ENCODE assay signal across 14 cellular contexts in genomic region chr3:25907081-25907480, GRCh38.
DNase-seq lines count a peak whose midpoint lies in the region; ATAC-seq and TF ChIP-seq lines count a peak whose summit lies in the region.
"Had no signal": no experiment of that assay in that cellular context is flagged by ENCODE, and none has a peak within 500 bp of the region (broad histone marks: within the 10 kb centered on the region; RNA-seq: fewer than 3 reads in every experiment).

No MANE protein-coding gene starts in this region.

- DNase-seq in Ammon's horn (ENCODE audit: low spot score): peak; percentile 76
- peak; percentile 63 for DNase-seq in LNCaP clone FGC (ENCODE audit: low read depth)
- peak; percentile 69 for DNase-seq in cerebellum (ENCODE audit: low spot score)
- peak; percentile 14 for DNase-seq in pons (ENCODE audit: low spot score)
- no peak for DNase-seq in activated T-cell treated with anti-CD3 and anti-CD28 coated beads, Interleukin-2, amount 50 U/mL, for 1 hour
- no peak for DNase-seq in DMS53 (lab: John Stamatoyannopoulos, UW)
- DNase-seq: ACHN; Calu3; CD4-positive, alpha-beta T cell; DMS 273 treated with DMSO at 0.1 percent for 48 hours; DMS79 had no signal

- no peak for TF ChIP-seq CTCF in LNCaP clone FGC (IDR thresholded peaks at IDR 0.05; ENCODE audit: control insufficient read depth, extremely low read depth, insufficient read depth)

- no peak overlapping the region for H3K4me3 ChIP-seq in LNCaP clone FGC (ENCODE audit: low read depth, low read length)
- H3K4me3 ChIP-seq: HAP-1 had no signal

- ATAC-seq in HG03196 (IDR thresholded peaks at IDR 0.05; ENCODE audit: unreplicated experiment) (no peak), SK-N-SH treated with all-trans-retinoic acid at 6 μM for 48 hours (no peak)

TF ChIP-seq in SK-N-SH treated with all-trans-retinoic acid at 6 μM for 48 hours, 23 proteins besides CTCF, POLR2A, EP300 and RAD21:
- TF ChIP-seq ZNF70 (CRISPR knock-in tag; IDR thresholded peaks at IDR 0.05) (no peak), BACH2 (CRISPR knock-in tag; IDR thresholded peaks at IDR 0.05; ENCODE audit: borderline replicate concordance) (no peak), SNAI2 (CRISPR knock-in tag; IDR thresholded peaks at IDR 0.05) (no peak), ZNF565 (CRISPR knock-in tag; conservative IDR thresholded peaks at IDR 0.05; ENCODE audit: low read depth) (no peak), POU6F1 (CRISPR knock-in tag; IDR thresholded peaks at IDR 0.05; ENCODE audit: borderline replicate concordance, low read depth) (no peak), PATZ1 (CRISPR knock-in tag; IDR thresholded peaks at IDR 0.05; ENCODE audit: borderline replicate concordance) (no peak), GLIS3 (CRISPR knock-in tag; IDR thresholded peaks at IDR 0.05) (no peak), ZNF8 (CRISPR knock-in tag; IDR thresholded peaks at IDR 0.05) (no peak), ESRRG (CRISPR knock-in tag; IDR thresholded peaks at IDR 0.05) (no peak), CSDC2 (CRISPR knock-in tag; IDR thresholded peaks at IDR 0.05) (no peak), TCF4 (CRISPR knock-in tag; IDR thresholded peaks at IDR 0.05; ENCODE audit: borderline replicate concordance) (no peak), TOX (CRISPR knock-in tag; IDR thresholded peaks at IDR 0.05; ENCODE audit: borderline replicate concordance) (no peak), RARB (CRISPR knock-in tag; IDR thresholded peaks at IDR 0.05) (no peak), OSR1 (CRISPR knock-in tag; IDR thresholded peaks at IDR 0.05) (no peak)
- TF ChIP-seq, protein P1, sequence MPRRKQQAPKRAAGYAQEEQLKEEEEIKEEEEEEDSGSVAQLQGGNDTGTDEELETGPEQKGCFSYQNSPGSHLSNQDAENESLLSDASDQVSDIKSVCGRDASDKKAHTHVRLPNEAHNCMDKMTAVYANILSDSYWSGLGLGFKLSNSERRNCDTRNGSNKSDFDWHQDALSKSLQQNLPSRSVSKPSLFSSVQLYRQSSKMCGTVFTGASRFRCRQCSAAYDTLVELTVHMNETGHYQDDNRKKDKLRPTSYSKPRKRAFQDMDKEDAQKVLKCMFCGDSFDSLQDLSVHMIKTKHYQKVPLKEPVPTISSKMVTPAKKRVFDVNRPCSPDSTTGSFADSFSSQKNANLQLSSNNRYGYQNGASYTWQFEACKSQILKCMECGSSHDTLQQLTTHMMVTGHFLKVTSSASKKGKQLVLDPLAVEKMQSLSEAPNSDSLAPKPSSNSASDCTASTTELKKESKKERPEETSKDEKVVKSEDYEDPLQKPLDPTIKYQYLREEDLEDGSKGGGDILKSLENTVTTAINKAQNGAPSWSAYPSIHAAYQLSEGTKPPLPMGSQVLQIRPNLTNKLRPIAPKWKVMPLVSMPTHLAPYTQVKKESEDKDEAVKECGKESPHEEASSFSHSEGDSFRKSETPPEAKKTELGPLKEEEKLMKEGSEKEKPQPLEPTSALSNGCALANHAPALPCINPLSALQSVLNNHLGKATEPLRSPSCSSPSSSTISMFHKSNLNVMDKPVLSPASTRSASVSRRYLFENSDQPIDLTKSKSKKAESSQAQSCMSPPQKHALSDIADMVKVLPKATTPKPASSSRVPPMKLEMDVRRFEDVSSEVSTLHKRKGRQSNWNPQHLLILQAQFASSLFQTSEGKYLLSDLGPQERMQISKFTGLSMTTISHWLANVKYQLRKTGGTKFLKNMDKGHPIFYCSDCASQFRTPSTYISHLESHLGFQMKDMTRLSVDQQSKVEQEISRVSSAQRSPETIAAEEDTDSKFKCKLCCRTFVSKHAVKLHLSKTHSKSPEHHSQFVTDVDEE (CRISPR knock-in tag; IDR thresholded peaks at IDR 0.05): no peak

Comparison
In these comparisons a context has a peak if more than half of its experiments do, and no peak if none do; other contexts are left out.
1. DNase-seq: peak in Ammon's horn (single experiment), LNCaP clone FGC (single experiment), cerebellum (single experiment) and pons (single experiment); none in activated T-cell treated with anti-CD3 and anti-CD28 coated beads, Interleukin-2, amount 50 U/mL, for 1 hour (single experiment) and DMS53 (single experiment).